22 cellular contexts compared by ENCODE assay signal in the genomic region with DNA sequence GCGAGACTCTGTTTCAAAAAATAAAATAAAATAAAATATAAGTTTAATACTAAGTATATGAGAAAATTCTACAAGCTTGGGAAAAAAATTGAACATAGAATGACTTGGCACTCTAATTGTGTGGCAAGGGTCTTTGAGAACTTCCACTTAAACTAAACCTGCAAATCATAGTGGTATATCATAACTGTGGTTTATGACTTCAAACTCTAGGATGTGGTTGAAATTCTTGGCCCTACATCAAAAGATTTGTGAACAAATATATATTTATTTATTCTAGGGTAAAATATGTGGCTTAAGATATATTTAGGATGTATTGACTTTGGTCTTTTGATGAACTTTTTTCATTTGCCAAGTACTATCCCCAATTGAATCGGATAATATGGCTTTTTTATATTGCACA.
"Had no signal": no experiment of that assay in that cellular context is flagged by ENCODE, and none has a peak within 500 bp of the region (broad histone marks: within the 10 kb centered on the region; RNA-seq: fewer than 3 reads in every experiment).

No MANE protein-coding gene starts in this region.

- H3K9me3 ChIP-seq: neutrophil, sigmoid colon, thyroid gland had no signal

- H3K27me3 ChIP-seq: esophagus muscularis mucosa, sigmoid colon, thyroid gland had no signal

- H3K4me3 ChIP-seq: esophagus muscularis mucosa, lower lobe of right lung, sigmoid colon, thyroid gland had no signal

- H3K36me3 ChIP-seq: esophagus muscularis mucosa, lower lobe of right lung, neutrophil, sigmoid colon, thyroid gland had no signal

- H3K27ac ChIP-seq: esophagus muscularis mucosa, lower lobe of right lung, neutrophil, sigmoid colon, thyroid gland had no signal

- H3K36me3 Mint-ChIP-seq: activated naive CD4-positive, alpha-beta T cell treated with anti-CD3 and anti-CD28 coated beads, Interleukin-2, amount 10 ng/mL, durations not matched to agents 7 days and 5 days had no signal

- ATAC-seq: activated CD4-positive, CD25-positive, alpha-beta regulatory T cell treated with anti-CD3 and anti-CD28 coated beads, Interleukin-2, amount 50 U/mL, for 24 hours; activated naive CD8-positive, alpha-beta T cell treated with anti-CD3 and anti-CD28 coated beads, Interleukin-2, amount 50 U/mL, for 24 hours; activated T-cell treated with anti-CD3 and anti-CD28 coated beads, Interleukin-2, amount 50 U/mL, for 4 hours; lower lobe of right lung; natural killer cell treated with Interleukin-12 subunit alpha and Interleukin-12 subunit beta and Interleukin-15 and Interleukin-18, amount 100 ng/mL, for 72 hours had no signal

- DNase-seq: activated CD4-positive, alpha-beta T cell treated with anti-CD3 and anti-CD28 coated beads, Interleukin-2, amount 50 U/mL, for 1 hour; activated CD8-positive, alpha-beta memory T cell treated with anti-CD3 and anti-CD28 coated beads, Interleukin-2, amount 50 U/mL, for 4 hours; activated effector memory CD4-positive, alpha-beta T cell treated with Interleukin-2 at 50 U/mL for 16 hours; activated naive CD4-positive, alpha-beta T cell treated with anti-CD3 and anti-CD28 coated beads, Interleukin-2, amount 10 ng/mL, durations not matched to agents 7 days and 5 days; activated naive CD8-positive, alpha-beta T cell treated with anti-CD3 and anti-CD28 coated beads, Interleukin-2, amount 50 U/mL, for 24 hours; activated T-cell treated with anti-CD3 and anti-CD28 coated beads, Interleukin-2, amount 50 U/mL, for 4 hours; aorta; effector memory CD4-positive, alpha-beta T cell; foreskin fibroblast; hippocampal formation; islet precursor cell; lower lobe of right lung; sigmoid colon; stimulated activated CD8-positive, alpha-beta memory T cell treated with anti-CD3 and anti-CD28 coated beads, Interleukin-4, amount 100 ng/mL, for 48 hours; stimulated activated naive CD4-positive, alpha-beta T cell treated with Interleukin-2 at 50 U/mL for 16 hours; thyroid gland had no signal

- H3K4me3 Mint-ChIP-seq: activated naive CD4-positive, alpha-beta T cell treated with anti-CD3 and anti-CD28 coated beads, Interleukin-2, amount 10 ng/mL, durations not matched to agents 7 days and 5 days; activated naive CD8-positive, alpha-beta T cell treated with anti-CD3 and anti-CD28 coated beads, Interleukin-2, amount 50 U/mL, for 24 hours; activated T-cell treated with anti-CD3 and anti-CD28 coated beads, Interleukin-2, amount 50 U/mL, for 4 hours; dendritic cell treated with granulocyte-macrophage colony-stimulating factor and Interleukin-4, amounts not matched to agents 40 ng/mL and 50 ng/mL, for 4 days; natural killer cell treated with Interleukin-12 subunit alpha and Interleukin-12 subunit beta and Interleukin-15 and Interleukin-18, amount 100 ng/mL, for 72 hours; T-helper 1 cell treated with Interleukin-12 subunit alpha and Interleukin-12 subunit beta and Interleukin-4 antibody, amounts not matched to agents 30 μg/mL and 1 μg/mL, for 36 hours had no signal

- H3K27ac Mint-ChIP-seq: activated naive CD4-positive, alpha-beta T cell treated with anti-CD3 and anti-CD28 coated beads, Interleukin-2, amount 10 ng/mL, durations not matched to agents 7 days and 5 days; activated naive CD8-positive, alpha-beta T cell treated with anti-CD3 and anti-CD28 coated beads, Interleukin-2, amount 50 U/mL, for 24 hours; dendritic cell treated with granulocyte-macrophage colony-stimulating factor and Interleukin-4, amounts not matched to agents 40 ng/mL and 50 ng/mL, for 4 days; natural killer cell treated with Interleukin-12 subunit alpha and Interleukin-12 subunit beta and Interleukin-15 and Interleukin-18, amount 100 ng/mL, for 72 hours; T-helper 1 cell treated with Interleukin-12 subunit alpha and Interleukin-12 subunit beta and Interleukin-4 antibody, amounts not matched to agents 30 μg/mL and 1 μg/mL, for 36 hours had no signal
